ENCODE assay signal across 19 cellular contexts in genomic region chr2:28277466-28277865, GRCh38.
DNase-seq lines count a peak whose midpoint lies in the region; ATAC-seq and TF ChIP-seq lines count a peak whose summit lies in the region.
"Had no signal": no experiment of that assay in that cellular context is flagged by ENCODE, and none has a peak within 500 bp of the region (broad histone marks: within the 10 kb centered on the region; RNA-seq: fewer than 3 reads in every experiment).

No MANE protein-coding gene starts in this region.

- CTCF ChIA-PET in mammary epithelial cell (lab: Charles Lee; ENCODE audit: low non-redundant PET) = no interaction called here

- H3K9me3 ChIP-seq in hepatocyte (ENCODE audit: low read depth) (no peaks in the 10 kb centered on the region), mammary epithelial cell (replicated peaks; ENCODE audit: insufficient read depth, low read length) (no peaks in the 10 kb centered on the region)
- H3K9me3 ChIP-seq: left ventricle myocardium inferior, upper lobe of right lung had no signal

- H4K20me1 ChIP-seq in hepatocyte (ENCODE audit: insufficient read depth, poor library complexity, severe bottlenecking) (no peaks in the 10 kb centered on the region), mammary epithelial cell (ENCODE audit: insufficient read depth, low read length) (no peaks in the 10 kb centered on the region)

- DNase-seq in DMS53 (lab: John Stamatoyannopoulos, UW) = peak; percentile 94
- peak; percentile 81 for DNase-seq in NCI-H146 (lab: John Stamatoyannopoulos, UW)
- peak; percentile 97 for DNase-seq in NCI-H748 (lab: John Stamatoyannopoulos, UW; ENCODE audit: unreplicated experiment)
- DNase-seq in hepatocyte (ENCODE audit: low spot score) = peak; percentile 29
- no peak for DNase-seq in substantia nigra (lab: John Stamatoyannopoulos, UW)
- DNase-seq in mammary epithelial cell = no peak
- DNase-seq: activated CD4-positive, alpha-beta T cell treated with anti-CD3 and anti-CD28 coated beads for 48 hours; activated effector memory CD4-positive, alpha-beta T cell treated with Interleukin-2 at 50 U/mL for 16 hours; CD8-positive, alpha-beta T cell; dorsolateral prefrontal cortex; H7; MV-4-11; nucleus accumbens; stimulated activated naive CD4-positive, alpha-beta T cell; upper lobe of right lung had no signal

- BruUV-seq in mammary epithelial cell (replicated peaks; lab: Mats Ljungman, UMichigan) = no TSS peak

- H3K36me3 ChIP-seq in hepatocyte (replicated peaks; ENCODE audit: insufficient read depth, low read depth) (no peaks in the 10 kb centered on the region), mammary epithelial cell (ENCODE audit: insufficient read depth, low read length) (no peaks in the 10 kb centered on the region)
- H3K36me3 ChIP-seq: left ventricle myocardium inferior, upper lobe of right lung had no signal

- H3K4me1 ChIP-seq in hepatocyte (ENCODE audit: insufficient read depth) (peaks cover 25% of the 10 kb centered on the region), mammary epithelial cell (ENCODE audit: insufficient read depth, low read length) (peaks cover 34% of the 10 kb centered on the region)

- dilution Hi-C loops in mammary epithelial cell (cut with HindIII; ENCODE audit: low sequenced_read_pairs) = no loop called here

- H3K27me3 ChIP-seq in hepatocyte (no peaks in the 10 kb centered on the region), mammary epithelial cell (ENCODE audit: insufficient read depth, low read length) (no peaks in the 10 kb centered on the region)
- H3K27me3 ChIP-seq: dorsolateral prefrontal cortex, upper lobe of right lung had no signal

- H3K79me2 ChIP-seq in hepatocyte (no peaks in the 10 kb centered on the region), mammary epithelial cell (ENCODE audit: insufficient read depth, low read length) (no peaks in the 10 kb centered on the region)

- H3K27ac ChIP-seq in hepatocyte = peak overlapping the region; percentile 73
- H3K27ac ChIP-seq in substantia nigra (ENCODE audit: low read depth, low read length, poor library complexity, severe bottlenecking) = no peak overlapping the region
- H3K27ac ChIP-seq in mammary epithelial cell (ENCODE audit: insufficient read depth, low read depth, low read length) = no peak overlapping the region
- H3K27ac ChIP-seq: upper lobe of right lung had no signal

- H3K9ac ChIP-seq in mammary epithelial cell (ENCODE audit: insufficient read depth, low read length) = no peak overlapping the region

- 51% methylated on average over 7 of the region's 7 CpGs for WGBS in hepatocyte (ENCODE audit: low lambda C conversion rate, missing lambda C conversion rate)
- 98% methylated on average over 7 of the region's 7 CpGs for WGBS in mammary epithelial cell (ENCODE audit: low coverage, missing lambda C conversion rate)

- TF ChIP-seq CTCF in hepatocyte (IDR thresholded peaks at IDR 0.05; ENCODE audit: poor library complexity) (no peak), mammary epithelial cell (conservative IDR thresholded peaks at IDR 0.05 in 1 of 2, IDR thresholded peaks at IDR 0.05 in 1 of 2; ENCODE audit: extremely low read depth in 1 of 2, insufficient read depth in 1 of 2, low read depth in 1 of 2, low read length in 2 of 2) (no peak)

- no peak for ATAC-seq in HG03432 (IDR thresholded peaks at IDR 0.05; ENCODE audit: unreplicated experiment)
- ATAC-seq: CD8-positive, alpha-beta T cell; esophagus mucosa; upper lobe of right lung had no signal

- H2AFZ ChIP-seq in hepatocyte (no peak overlapping the region), mammary epithelial cell (ENCODE audit: low read depth, low read length) (no peak overlapping the region)

- H3K4me2 ChIP-seq in hepatocyte = no peak overlapping the region
- H3K4me2 ChIP-seq in mammary epithelial cell (ENCODE audit: insufficient read depth, low read depth, low read length) = no peak overlapping the region

- no peaks in the 10 kb centered on the region for H3K9me2 ChIP-seq in hepatocyte (replicated peaks; ENCODE audit: insufficient read depth)

- in situ Hi-C loops in mammary epithelial cell (cut with MboI; ENCODE audit: low sequenced_read_pairs in 2 of 2) = no loop called here

- intact Hi-C loops in mammary epithelial cell (cut with micrococcal nuclease) = loop anchor here (5.0 kb wide), 1 partner anchor 105 kb away; no protein-coding TSS in a partner anchor

- H3K4me3 ChIP-seq in hepatocyte = no peak overlapping the region
- no peak overlapping the region for H3K4me3 ChIP-seq in mammary epithelial cell (replicated peaks in 1 of 3; ENCODE audit: insufficient read depth in 1 of 3, low read depth in 2 of 3, low read length in 3 of 3)
- H3K4me3 ChIP-seq: dorsolateral prefrontal cortex, K562, left ventricle myocardium inferior, upper lobe of right lung had no signal

Comparison
In these comparisons a context has a peak if more than half of its experiments do, and no peak if none do; other contexts are left out.
1. DNase-seq: peak in DMS53 (single experiment), NCI-H146 (single experiment), NCI-H748 (single experiment) and hepatocyte (single experiment); none in substantia nigra (0 of 49) and mammary epithelial cell (single experiment).